ENCODE assay signal across 8 cellular contexts in the genomic region with DNA sequence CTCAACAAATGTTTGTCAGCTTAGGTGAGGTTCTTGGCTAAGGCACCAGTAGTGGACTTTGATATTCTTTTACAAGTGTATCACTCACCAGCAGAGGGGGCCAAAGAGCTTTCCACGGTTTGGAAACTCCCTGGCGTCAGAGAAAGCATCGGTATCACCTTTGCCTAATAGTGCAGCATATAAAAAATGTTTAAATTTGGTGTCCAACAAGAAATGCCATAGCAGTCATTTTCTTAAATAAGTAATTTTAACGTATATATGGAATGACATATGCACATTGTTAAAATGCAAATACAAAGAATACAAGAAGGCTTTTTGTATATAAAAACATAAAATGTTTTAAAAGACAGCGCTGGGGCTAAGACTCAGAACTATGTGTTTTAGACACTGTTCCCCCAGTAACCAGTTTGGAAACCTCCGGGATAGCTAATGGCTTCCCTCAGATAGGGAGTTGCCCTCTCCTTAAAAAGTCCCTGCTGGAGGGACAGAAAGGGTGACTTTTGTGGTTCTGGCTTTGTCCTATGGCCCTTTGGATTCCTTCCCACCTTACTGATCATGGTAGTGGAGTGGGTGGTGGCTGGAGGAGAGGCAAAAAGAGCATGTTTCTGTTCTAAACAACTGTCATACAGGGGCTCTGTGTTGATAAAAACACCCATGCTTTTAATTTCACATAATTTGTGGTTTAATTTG.
DNase-seq lines count a peak whose midpoint lies in the region; ATAC-seq and TF ChIP-seq lines count a peak whose summit lies in the region.

No MANE protein-coding gene starts in this region.

- H3K27ac ChIP-seq in A673 (ENCODE audit: low read depth, low read length, poor library complexity, severe bottlenecking) = no peak overlapping the region
- no peak overlapping the region for H3K27ac ChIP-seq in lung (ENCODE audit: low read depth in 1 of 2, low read length in 1 of 2)

- no TSS peak for BruUV-seq in A673 (replicated peaks; lab: Mats Ljungman, UMichigan)

- no peaks in the 10 kb centered on the region for H3K9me3 ChIP-seq in A673 (ENCODE audit: low read depth, low read length, poor library complexity, severe bottlenecking)
- H3K9me3 ChIP-seq in lung (ENCODE audit: control insufficient read depth in 2 of 2, insufficient read depth in 1 of 2, low read length in 1 of 2) = no peaks in the 10 kb centered on the region

- DNase-seq in A673 (ENCODE audit: low spot score) (peak; percentile 84), NCI-H69 (lab: John Stamatoyannopoulos, UW) (peak; percentile 87), dermis microvascular lymphatic vessel endothelial cell (ENCODE audit: low read depth in 2 of 2) (peak; percentile 82 to 88), lung (ENCODE audit: low spot score) (peak; percentile 88)
- peak; percentile 87 for DNase-seq in activated CD4-positive, alpha-beta T cell treated with anti-CD3 and anti-CD28 coated beads, Interleukin-2, amount 50 U/mL, for 1 hour
- peak; percentile 67 to 89 (median 88) for DNase-seq in stimulated activated CD4-positive, alpha-beta T cell treated with anti-CD3 and anti-CD28 coated beads, TNF-alpha, amount 100 ng/mL, for 48 hours (ENCODE audit: low read depth in 3 of 3)

- no peaks in the 10 kb centered on the region for H3K36me3 ChIP-seq in A673 (ENCODE audit: insufficient read depth, low read length, poor library complexity, severe bottlenecking)
- H3K36me3 ChIP-seq in lung (ENCODE audit: control insufficient read depth in 2 of 2, insufficient read depth in 2 of 2, low read length in 2 of 2) = no peaks in the 10 kb centered on the region

- POLR2A ChIA-PET in A673 (lab: Charles Lee; ENCODE audit: low non-redundant PET) = no interaction called here

- peak; percentile 79 for TF ChIP-seq CTCF in A673 (conservative IDR thresholded peaks at IDR 0.05; ENCODE audit: low read depth, low read length)
- peak; percentile 64 for TF ChIP-seq CTCF in lung (IDR thresholded peaks at IDR 0.05; ENCODE audit: control extremely low read depth, extremely low read depth)

- H3K4me1 ChIP-seq in A673 (ENCODE audit: insufficient read depth, low read length, poor library complexity, severe bottlenecking) = peaks cover 6% of the 10 kb centered on the region
- peaks cover 3% of the 10 kb centered on the region in 2 donors for H3K4me1 ChIP-seq in lung (ENCODE audit: control insufficient read depth in 2 of 2, insufficient read depth in 2 of 2, low read length in 2 of 2)

- intact Hi-C loops in A673 (cut with micrococcal nuclease; ENCODE audit: unreplicated experiment) = loop anchor here (1.0 to 5.0 kb wide), 4 partner anchors 354 to 1554 kb away; no protein-coding TSS in a partner anchor

- ATAC-seq in GM18520 (IDR thresholded peaks at IDR 0.05; ENCODE audit: unreplicated experiment) (peak; percentile 35), HG03354 (IDR thresholded peaks at IDR 0.05; ENCODE audit: poor library complexity, severe bottlenecking, unreplicated experiment) (peak; percentile 83), lung (ENCODE audit: insufficient read depth, low FRiP score) (peak; percentile 76)

- 15 to 22% methylated on average over 6 of the region's 6 CpGs for WGBS in lung, 2 donors

- H3K27me3 ChIP-seq in A673 (replicated peaks; ENCODE audit: insufficient read depth, low read depth, low read length, poor library complexity) (no peaks in the 10 kb centered on the region), lung (ENCODE audit: control insufficient read depth, insufficient read depth) (no peaks in the 10 kb centered on the region)

- CTCF ChIA-PET in A673 (lab: Charles Lee) = interaction anchor here (0.5 to 1.6 kb wide), 7 partner anchors 92 to 1165 kb away, joined by 3 to 6 read pairs (median 3); no protein-coding TSS in a partner anchor

- no peak overlapping the region for H3K4me3 ChIP-seq in A673 (ENCODE audit: low read depth, low read length, poor library complexity, severe bottlenecking)
- H3K4me3 ChIP-seq in lung = no peak overlapping the region
